ENCODE assay signal across 21 cellular contexts in genomic region chr15:52281085-52282035, GRCh38. TPM values are rescaled to one million over a fixed set of nuclear protein-coding genes. Genes with fewer than 3 reads are reported as not detected.
DNase-seq lines count a peak whose midpoint lies in the region; ATAC-seq, FAIRE-seq and TF ChIP-seq lines count a peak whose summit lies in the region.
"Had no signal": no experiment of that assay in that cellular context is flagged by ENCODE, and none has a peak within 500 bp of the region (broad histone marks: within the 10 kb centered on the region; RNA-seq: fewer than 3 reads in every experiment).

No MANE protein-coding gene starts in this region.

- H3K4me3 ChIP-seq in HepG2 (replicated peaks in 1 of 3; ENCODE audit: insufficient read depth in 1 of 3, low read depth in 2 of 3, low read length in 3 of 3) (peak overlapping the region in 1 of 3 experiments; percentile 4; a peak in 1 of 6 replicates), upper lobe of right lung (no peak overlapping the region)

- H2AFZ ChIP-seq in HepG2 (ENCODE audit: low read length), result no peak overlapping the region
- H2AFZ ChIP-seq: parathyroid adenoma had no signal

- H3K27ac ChIP-seq in caudate nucleus (ENCODE audit: low read depth, low read length) (peak overlapping the region; percentile 36), HepG2 (ENCODE audit: extremely low read length, insufficient read depth, low read length) (peak overlapping the region; percentile 75), upper lobe of right lung (no peak overlapping the region)
- H3K27ac ChIP-seq: parathyroid adenoma had no signal

- TF ChIP-seq POLR2A in HepG2 (IDR thresholded peaks at IDR 0.05; ENCODE audit: insufficient read depth in 1 of 2, low read depth in 2 of 2, low read length in 2 of 2), result no peak

- TF ChIP-seq CTCF in HepG2 (CRISPR knock-in tag; IDR thresholded peaks at IDR 0.05), result no peak
- TF ChIP-seq CTCF in upper lobe of right lung (IDR thresholded peaks at IDR 0.05), result no peak

- H3K4me1 ChIP-seq in HepG2 (ENCODE audit: insufficient read depth, low read length), result peaks cover 40% of the 10 kb centered on the region
- H3K4me1 ChIP-seq in upper lobe of right lung, result no peaks in the 10 kb centered on the region

- POLR2A ChIA-PET in HepG2 (lab: Yijun Ruan, JAX), result interaction anchor here (1.0 to 1.5 kb wide), 3 partner anchors 9 to 15 kb away, joined by 3 to 7 read pairs (median 5); partner anchors contain the start of gene MYO5C

- WGBS in HepG2 (ENCODE audit: low lambda C conversion rate), result 35% methylated on average over 5 of the region's 10 CpGs

- BruUV-seq in HepG2 (replicated peaks; lab: Mats Ljungman, UMichigan), result no TSS peak

- H3K36me3 ChIP-seq in HepG2 (replicated peaks in 1 of 2; ENCODE audit: control insufficient read depth in 1 of 2, insufficient read depth in 2 of 2, low read length in 2 of 2) (peaks cover 12 to 37% of the 10 kb centered on the region in 2 experiments), upper lobe of right lung (peaks cover 13% of the 10 kb centered on the region)

- H3K79me2 ChIP-seq in HepG2 (ENCODE audit: insufficient read depth, low read length), result peaks cover 2% of the 10 kb centered on the region

- no peaks in the 10 kb centered on the region for H3K9me3 ChIP-seq in HepG2 (ENCODE audit: low read length)
- H3K9me3 ChIP-seq in upper lobe of right lung, result no peaks in the 10 kb centered on the region

- ATAC-seq in Right ventricle myocardium inferior, result peak; percentile 81
- ATAC-seq in HepG2, result peak; percentile 95
- peak; percentile 69 for ATAC-seq in upper lobe of right lung
- no peak for ATAC-seq in HG03095 (IDR thresholded peaks at IDR 0.05; ENCODE audit: unreplicated experiment)
- ATAC-seq in HG03442 (IDR thresholded peaks at IDR 0.05; ENCODE audit: unreplicated experiment), result no peak
- ATAC-seq: activated naive CD4-positive, alpha-beta T cell treated with anti-CD3 and anti-CD28 coated beads, Interleukin-2, amount 50 U/mL, for 72 hours; naive thymus-derived CD4-positive, alpha-beta T cell had no signal

- TF ChIP-seq RAD21 in HepG2 (CRISPR knock-in tag; IDR thresholded peaks at IDR 0.05), result no peak

- DNase-seq in Right ventricle myocardium inferior (ENCODE audit: missing footprints) (no peak), cardiac septum (ENCODE audit: low spot score) (no peak), caudate nucleus (lab: John Stamatoyannopoulos, UW) (peak in 1 of 61 donors; percentile 51), HepG2 (ENCODE audit: low spot score) (peak; percentile 89), upper lobe of right lung (no peak), COLO829 (ENCODE audit: low spot score) (no peak)
- DNase-seq: activated B cell treated with CpG ODN at 0.5 μM for 24 hours; activated CD4-positive, alpha-beta T cell treated with anti-CD3 and anti-CD28 coated beads, Interleukin-2, amount 50 U/mL, for 48 hours; aorta; DND-41; H7; naive thymus-derived CD4-positive, alpha-beta T cell; NCI-H1092; NCI-H1930; stimulated activated CD4-positive, alpha-beta T cell treated with anti-CD3 and anti-CD28 coated beads, Interleukin-15, amount 100 ng/mL, for 24 hours; SW 1271; T1000 had no signal

- peak overlapping the region; percentile 12; the same call in 1 of the 2 replicates for H3K9ac ChIP-seq in HepG2 (ENCODE audit: insufficient read depth, low read depth, low read length)
- H3K9ac ChIP-seq: parathyroid adenoma had no signal

- peak; percentile 98 for FAIRE-seq in HepG2 (lab: Jason Lieb, UNC)

- H3K4me2 ChIP-seq in HepG2 (ENCODE audit: low read depth, low read length), result peak overlapping the region; percentile 56

- CTCF ChIA-PET in HepG2 (lab: Yijun Ruan, JAX; ENCODE audit: low intra/inter-chr PET ratio, low total read pairs), result no interaction called here

- H3K27me3 ChIP-seq in HepG2 (ENCODE audit: control insufficient read depth in 1 of 2, insufficient read depth in 2 of 2, low read length in 2 of 2) (no peaks in the 10 kb centered on the region), upper lobe of right lung (no peaks in the 10 kb centered on the region)

- TF ChIP-seq EP300 in HepG2 (IDR thresholded peaks at IDR 0.05; ENCODE audit: low read depth in 2 of 2, low read length in 2 of 2) (peak in 1 of 2 experiments; percentile 56; a peak in 2 of 4 replicates), HepG2 (CRISPR knock-in tag; IDR thresholded peaks at IDR 0.05; ENCODE audit: borderline replicate concordance) (no peak; the same call in 1 of the 2 replicates)

- in situ Hi-C loops in HepG2 (cut with HindIII; ENCODE audit: extremely low pct_ligation_motif_present, low pct_unique_long_range_greater_than_20kb), result no loop called here

- no peaks in the 10 kb centered on the region for H4K20me1 ChIP-seq in HepG2 (ENCODE audit: insufficient read depth, low read length)

- intact Hi-C loops in Right ventricle myocardium inferior (cut with DNase I), result no loop called here
- intact Hi-C loops in cardiac septum (cut with DNase I), result no loop called here
- intact Hi-C loops in HepG2 (cut with micrococcal nuclease; ENCODE audit: unreplicated experiment), result no loop called here
- intact Hi-C loops in upper lobe of right lung (cut with DNase I), result no loop called here

TF ChIP-seq in HepG2, 621 proteins besides CTCF, POLR2A, EP300 and RAD21 (continues in another document):
- TF ChIP-seq ZFY (CRISPR knock-in tag; IDR thresholded peaks at IDR 0.05) (peak; percentile 68), PAXIP1 (CRISPR knock-in tag; conservative IDR thresholded peaks at IDR 0.05) (peak; percentile 71), SKI (IDR thresholded peaks at IDR 0.05; ENCODE audit: partially characterized antibody) (peak; percentile 85), SKIL (CRISPR knock-in tag; IDR thresholded peaks at IDR 0.05; ENCODE audit: borderline replicate concordance) (peak; percentile 81; the same call in 1 of the 2 replicates)

RNA-seq across cellular contexts. Expression of gene MYO5C, which starts 14.2 kb away (rescaled TPM):
- 3.4 TPM for total RNA-seq in Right ventricle myocardium inferior
- 2.0 TPM for total RNA-seq in cardiac septum
- 23.7 and 37.3 TPM in 2 replicates for total RNA-seq in HepG2 (2016; rRNA removed; fragmentation: Illumina TruSeq; extraction: Trizol)
- 7.8 and 10.0 TPM in 2 replicates for total RNA-seq in HepG2 (2016; cell fraction: cytosol; rRNA removed; fragmentation: Illumina TruSeq; extraction: Trizol; ENCODE audit: low read depth)
- 22.8 and 32.5 TPM in 2 replicates for total RNA-seq in HepG2 (2016; cell fraction: insoluble cytoplasmic fraction; rRNA removed; fragmentation: Illumina TruSeq; extraction: Trizol)
- total RNA-seq in HepG2 (2016; cell fraction: membrane; rRNA removed; fragmentation: Illumina TruSeq; extraction: Trizol), result 18.9 and 21.8 TPM in 2 replicates
- 39.3 and 39.5 TPM in 2 replicates for total RNA-seq in HepG2 (2016; cell fraction: nucleus; rRNA removed; fragmentation: Illumina TruSeq; extraction: Trizol)
- polyA plus RNA-seq in HepG2 (2011; rRNA removed), result 13.7 and 15.7 TPM in 2 replicates
- polyA plus RNA-seq in HepG2 (2011; cell fraction: cytosol; rRNA removed), result 7.3 and 7.9 TPM in 2 replicates
- polyA plus RNA-seq in HepG2 (2011; cell fraction: nucleus; rRNA removed), result 17.4 and 19.9 TPM in 2 replicates
- polyA plus RNA-seq in HepG2 (2012), result 7.0 and 10.2 TPM in 2 replicates
- polyA plus RNA-seq in HepG2 (2016; cell fraction: cytosol; fragmentation: Illumina TruSeq; extraction: Trizol; ENCODE audit: low read depth), result 1.7 and 1.8 TPM in 2 replicates
- 23.1 and 25.5 TPM in 2 replicates for polyA plus RNA-seq in HepG2 (2016; cell fraction: insoluble cytoplasmic fraction; fragmentation: Illumina TruSeq; extraction: Trizol; ENCODE audit: low read depth)
- 4.2 TPM in 2 replicates for polyA plus RNA-seq in HepG2 (2016; cell fraction: membrane; fragmentation: Illumina TruSeq; extraction: Trizol; ENCODE audit: low read depth)
- polyA plus RNA-seq in HepG2 (2016; cell fraction: nucleus; fragmentation: Illumina TruSeq; extraction: Trizol; ENCODE audit: insufficient read depth, low read depth), result 35.8 and 37.1 TPM in 2 replicates
- polyA minus RNA-seq in HepG2 (2011; rRNA and poly(A)+ RNA removed; ENCODE audit: low replicate concordance), result 23.1 and 52.1 TPM in 2 replicates
- polyA minus RNA-seq in HepG2 (2011; cell fraction: cytosol; rRNA and poly(A)+ RNA removed), result 10.5 and 13.8 TPM in 2 replicates
- polyA minus RNA-seq in HepG2 (2011; cell fraction: nucleus; rRNA and poly(A)+ RNA removed), result 52.0 and 54.7 TPM in 2 replicates
- 80.0 TPM for total RNA-seq in upper lobe of right lung

Comparison
In these comparisons a context has a peak if more than half of its experiments do, and no peak if none do; other contexts are left out.
1. ATAC-seq: peak in Right ventricle myocardium inferior (single experiment), HepG2 (single experiment) and upper lobe of right lung (single experiment); none in HG03095 (single experiment) and HG03442 (single experiment).